In genomic region chr13:112474869-112475268, GRCh38 we compare ENCODE assay signal across 6 cellular contexts.
"Had no signal": no experiment of that assay in that cellular context is flagged by ENCODE, and none has a peak within 500 bp of the region (broad histone marks: within the 10 kb centered on the region; RNA-seq: fewer than 3 reads in every experiment).

No MANE protein-coding gene starts in this region.

- DNase-seq: GOT3, H9, HCEC 1CT, KBM-7 had no signal

- H3K4me3 Mint-ChIP-seq: H9, IgD-negative memory B cell had no signal

- FAIRE-seq: HTR-8/SVneo had no signal

- H3K4me1 Mint-ChIP-seq: H9, IgD-negative memory B cell had no signal

- H3K27me3 Mint-ChIP-seq: IgD-negative memory B cell had no signal

- H3K27ac Mint-ChIP-seq: H9, IgD-negative memory B cell had no signal

- H3K9me3 Mint-ChIP-seq: H9 had no signal
